Comparison of ENCODE assay signal across 17 cellular contexts in genomic region chr5:432928-433791, GRCh38. TPM values are rescaled to one million over a fixed set of nuclear protein-coding genes. Genes with fewer than 3 reads are reported as not detected.
DNase-seq lines count a peak whose midpoint lies in the region; ATAC-seq and TF ChIP-seq lines count a peak whose summit lies in the region.
"Had no signal": no experiment of that assay in that cellular context is flagged by ENCODE, and none has a peak within 500 bp of the region (broad histone marks: within the 10 kb centered on the region; RNA-seq: fewer than 3 reads in every experiment).

No MANE protein-coding gene starts in this region.

- in situ Hi-C loops in IMR-90 (cut with MboI; ENCODE audit: low sequenced_read_pairs), result no loop called here
- in situ Hi-C loops in GM13977 (cut with MboI; ENCODE audit: low pct_unique_long_range_greater_than_20kb, low sequenced_read_pairs, unreplicated experiment), result loop anchor here (10.0 kb wide), 1 partner anchor 108 kb away; the partner anchor contains the start of gene AHRR

- H3K27ac ChIP-seq in IMR-90 (ENCODE audit: insufficient read depth, low read length), result peak overlapping the region; percentile 38; the same call in 1 of the 2 replicates
- no peak overlapping the region for H3K27ac ChIP-seq in left lung
- H3K27ac ChIP-seq in prostate gland, result no peak overlapping the region
- no peak overlapping the region for H3K27ac ChIP-seq in OCI-LY7 (ENCODE audit: low read depth, low read length, poor library complexity, severe bottlenecking)
- H3K27ac ChIP-seq: neutrophil had no signal

- H3K4me1 ChIP-seq in IMR-90 (ENCODE audit: control insufficient read depth, insufficient read depth, low read length) (peaks cover 10% of the 10 kb centered on the region), left lung (peaks cover 0 to 4% of the 10 kb centered on the region in 2 donors), prostate gland (replicated peaks) (no peaks in the 10 kb centered on the region), OCI-LY7 (ENCODE audit: insufficient read depth, low read length, poor library complexity, severe bottlenecking) (no peaks in the 10 kb centered on the region)

- H3K18ac ChIP-seq in IMR-90 (ENCODE audit: low read depth, low read length), result no peak overlapping the region

- H3K4ac ChIP-seq in IMR-90 (ENCODE audit: low read depth, low read length), result peak overlapping the region; percentile 39

- H4K91ac ChIP-seq in IMR-90 (ENCODE audit: insufficient read depth, low read depth, low read length), result peak overlapping the region; percentile 48; the same call in 1 of the 2 replicates

- DNase-seq in activated effector memory CD4-positive, alpha-beta T cell treated with anti-CD3 and anti-CD28 coated beads, Interleukin-2, amount 50 U/mL, for 16 hours, result peak; percentile 58
- no peak for DNase-seq in activated effector memory CD4-positive, alpha-beta T cell treated with Interleukin-2 at 50 U/mL for 16 hours
- DNase-seq in IMR-90, result no peak
- no peak for DNase-seq in left lung
- no peak for DNase-seq in stimulated activated effector memory CD8-positive, alpha-beta T cell treated with anti-CD3 and anti-CD28 coated beads, Interleukin-12 subunit alpha, Interleukin-12 subunit beta, amount 100 ng/mL, for 72 hours (ENCODE audit: low spot score in 2 of 2)
- DNase-seq in GM13977 (ENCODE audit: low spot score), result no peak
- no peak for DNase-seq in prostate gland (ENCODE audit: low spot score)
- DNase-seq in OCI-LY7 (ENCODE audit: low spot score), result no peak
- DNase-seq: activated CD4-positive, alpha-beta T cell treated with anti-CD3 and anti-CD28 coated beads, Interleukin-2, amount 10 ng/mL, durations not matched to agents 7 days and 5 days; amygdala; C1 segment of cervical spinal cord; cortex of kidney; MM.1S; NCI-H1694; NCI-H2171; NCI-H526 had no signal

- H2AK9ac ChIP-seq in IMR-90 (replicated peaks; ENCODE audit: low read depth, low read length, poor library complexity), result peak overlapping the region; percentile 69

- no peaks in the 10 kb centered on the region; the same call in 1 of the 2 replicates for H4K20me1 ChIP-seq in IMR-90 (ENCODE audit: insufficient read depth, low read length)
- no peaks in the 10 kb centered on the region for H4K20me1 ChIP-seq in OCI-LY7 (ENCODE audit: insufficient read depth, low read length)

- CTCF ChIA-PET in IMR-90 (lab: Yijun Ruan, JAX) (no interaction called here), OCI-LY7 (lab: Charles Lee; ENCODE audit: unreplicated experiment) (no interaction called here)

- ATAC-seq in IMR-90 (ENCODE audit: low read depth) (peak; percentile 9), left lung (peak; percentile 21)
- no peak for ATAC-seq in stimulated activated effector memory CD8-positive, alpha-beta T cell treated with anti-CD3 and anti-CD28 coated beads, Interleukin-12 subunit alpha, Interleukin-12 subunit beta, amount 100 ng/mL, for 72 hours

- H2BK15ac ChIP-seq in IMR-90 (ENCODE audit: low read depth, low read length), result no peak overlapping the region

- H3K23ac ChIP-seq in IMR-90 (ENCODE audit: low read depth, low read length), result 0 out of 2 replicates have a peak overlapping the region, but pooled peaks have one; percentile 16

- H4K5ac ChIP-seq in IMR-90 (ENCODE audit: low read depth, low read length), result no peak overlapping the region

- no peaks in the 10 kb centered on the region for H3K27me3 ChIP-seq in IMR-90 (ENCODE audit: control insufficient read depth, insufficient read depth, low read length)
- H3K27me3 ChIP-seq in left lung, result no peaks in the 10 kb centered on the region
- no peaks in the 10 kb centered on the region for H3K27me3 ChIP-seq in prostate gland (replicated peaks; ENCODE audit: insufficient read depth)

- H2AK5ac ChIP-seq in IMR-90 (ENCODE audit: low read depth, low read length), result peak overlapping the region; percentile 40; the same call in 1 of the 2 replicates

- H3K9me1 ChIP-seq in IMR-90 (ENCODE audit: insufficient read depth, low read length), result peaks cover 9% of the 10 kb centered on the region; the same call in 1 of the 2 replicates

- dilution Hi-C loops in IMR-90 (cut with HindIII; ENCODE audit: low sequenced_read_pairs, unreplicated experiment), result no loop called here

- H3K14ac ChIP-seq in IMR-90 (replicated peaks; ENCODE audit: low read depth, low read length), result 0 out of 2 replicates have a peak overlapping the region, but pooled peaks have one; percentile 35

- H3K27ac Mint-ChIP-seq in stimulated activated effector memory CD8-positive, alpha-beta T cell treated with anti-CD3 and anti-CD28 coated beads, Interleukin-12 subunit alpha, Interleukin-12 subunit beta, amount 100 ng/mL, for 72 hours, result peak overlapping the region; percentile 40
- H3K27ac Mint-ChIP-seq: activated CD4-positive, alpha-beta T cell treated with anti-CD3 and anti-CD28 coated beads, Interleukin-2, amount 10 ng/mL, durations not matched to agents 7 days and 5 days had no signal

- peaks cover 47% of the 10 kb centered on the region for H3K36me3 Mint-ChIP-seq in stimulated activated effector memory CD8-positive, alpha-beta T cell treated with anti-CD3 and anti-CD28 coated beads, Interleukin-12 subunit alpha, Interleukin-12 subunit beta, amount 100 ng/mL, for 72 hours

- H3K79me2 ChIP-seq in OCI-LY7 (ENCODE audit: insufficient read depth, low read depth, low read length), result no peaks in the 10 kb centered on the region

- intact Hi-C loops in IMR-90 (cut with micrococcal nuclease), result no loop called here
- intact Hi-C loops in left lung (cut with DNase I), result no loop called here
- intact Hi-C loops in prostate gland (cut with DNase I), result no loop called here
- intact Hi-C loops in OCI-LY7 (cut with micrococcal nuclease; ENCODE audit: unreplicated experiment), result no loop called here

- 81% methylated on average over 5 of the region's 23 CpGs; no CpG with 5 or more reads in 1 of the 2 experiments for WGBS in IMR-90 (ENCODE audit: extremely low coverage in 2 of 2, insufficient read length in 1 of 2), 2 experiments
- WGBS in prostate gland, result 73% methylated on average over 23 of the region's 23 CpGs

- H3K36me3 ChIP-seq in IMR-90 (ENCODE audit: control insufficient read depth, insufficient read depth, low read length), result peaks cover 56% of the 10 kb centered on the region
- no peaks in the 10 kb centered on the region for H3K36me3 ChIP-seq in left lung
- no peaks in the 10 kb centered on the region for H3K36me3 ChIP-seq in prostate gland
- no peaks in the 10 kb centered on the region for H3K36me3 ChIP-seq in OCI-LY7 (ENCODE audit: insufficient read depth, low read length)
- H3K36me3 ChIP-seq: neutrophil had no signal

- no peak overlapping the region for H3K56ac ChIP-seq in IMR-90 (ENCODE audit: extremely low read depth, insufficient read depth, low read length)

- no peak overlapping the region for H2BK20ac ChIP-seq in IMR-90 (ENCODE audit: low read depth, low read length)

- BruUV-seq in IMR-90 (replicated peaks; lab: Mats Ljungman, UMichigan), result no TSS peak
- no TSS peak for BruUV-seq in OCI-LY7 (replicated peaks; lab: Mats Ljungman, UMichigan)

- H3K4me3 Mint-ChIP-seq in stimulated activated effector memory CD8-positive, alpha-beta T cell treated with anti-CD3 and anti-CD28 coated beads, Interleukin-12 subunit alpha, Interleukin-12 subunit beta, amount 100 ng/mL, for 72 hours, result no peak overlapping the region
- H3K4me3 Mint-ChIP-seq: activated CD4-positive, alpha-beta T cell treated with anti-CD3 and anti-CD28 coated beads, Interleukin-2, amount 10 ng/mL, durations not matched to agents 7 days and 5 days had no signal

- H2BK120ac ChIP-seq in IMR-90 (ENCODE audit: low read depth, low read length), result peak overlapping the region; percentile 34

- no peak overlapping the region for H3K4me3 ChIP-seq in IMR-90 (ENCODE audit: insufficient read depth, low read depth, low read length)
- no peak overlapping the region for H3K4me3 ChIP-seq in left lung
- no peak overlapping the region for H3K4me3 ChIP-seq in prostate gland
- H3K4me3 ChIP-seq in OCI-LY7 (ENCODE audit: low read depth, low read length, poor library complexity, severe bottlenecking), result no peak overlapping the region

- H3K9me2 ChIP-seq in OCI-LY7 (ENCODE audit: insufficient read depth, low read length), result no peaks in the 10 kb centered on the region

- H3K9ac ChIP-seq in IMR-90 (ENCODE audit: low read depth, low read length), result no peak overlapping the region

- POLR2A ChIA-PET in IMR-90 (lab: Charles Lee; ENCODE audit: unreplicated experiment) (no interaction called here), OCI-LY7 (lab: Charles Lee) (interaction anchor here (0.5 kb wide), 1 partner anchor 29 kb away, joined by 3 read pairs; no protein-coding TSS in a partner anchor)

- peaks cover 0 to 40% of the 10 kb centered on the region in 2 experiments; a peak in 2 of 4 replicates for H3K79me1 ChIP-seq in IMR-90 (ENCODE audit: low read depth in 1 of 2, low read length in 2 of 2)

- H3K4me1 Mint-ChIP-seq in stimulated activated effector memory CD8-positive, alpha-beta T cell treated with anti-CD3 and anti-CD28 coated beads, Interleukin-12 subunit alpha, Interleukin-12 subunit beta, amount 100 ng/mL, for 72 hours, result peaks cover 15% of the 10 kb centered on the region

- no peak overlapping the region for H2BK5ac ChIP-seq in IMR-90 (ENCODE audit: low read depth, low read length, poor library complexity, severe bottlenecking)

- TF ChIP-seq CTCF in IMR-90 (conservative IDR thresholded peaks at IDR 0.05; ENCODE audit: low read depth, low read length), result no peak
- TF ChIP-seq CTCF in left lung (IDR thresholded peaks at IDR 0.05), result no peak
- no peak for TF ChIP-seq CTCF in GM13977 (IDR thresholded peaks at IDR 0.05; ENCODE audit: extremely low read depth, insufficient read depth, missing control alignments)
- TF ChIP-seq CTCF in prostate gland (IDR thresholded peaks at IDR 0.05), result no peak
- no peak for TF ChIP-seq CTCF in OCI-LY7 (conservative IDR thresholded peaks at IDR 0.05; ENCODE audit: low read length)

- H3K9me3 ChIP-seq in IMR-90 (ENCODE audit: control insufficient read depth, insufficient read depth, low read length), result no peaks in the 10 kb centered on the region
- no peaks in the 10 kb centered on the region for H3K9me3 ChIP-seq in left lung
- no peaks in the 10 kb centered on the region for H3K9me3 ChIP-seq in prostate gland
- H3K9me3 ChIP-seq in OCI-LY7 (ENCODE audit: low read length), result no peaks in the 10 kb centered on the region
- H3K9me3 ChIP-seq: neutrophil had no signal

- H4K8ac ChIP-seq in IMR-90 (ENCODE audit: low read depth in 2 of 2, low read length in 2 of 2), result peak overlapping the region in 1 of 2 experiments; percentile 30; a peak in 1 of 4 replicates

- no peak for TF ChIP-seq RAD21 in IMR-90 (IDR thresholded peaks at IDR 0.05; ENCODE audit: low read length)

- H3K4me2 ChIP-seq in IMR-90 (ENCODE audit: low read depth, low read length) (no peak overlapping the region), OCI-LY7 (ENCODE audit: low read length) (no peak overlapping the region)

- no peak for TF ChIP-seq POLR2A in IMR-90 (IDR thresholded peaks at IDR 0.05; ENCODE audit: low read depth, low read length)
- no peak for TF ChIP-seq POLR2A in prostate gland (IDR thresholded peaks at IDR 0.05)

- no peaks in the 10 kb centered on the region for H3K9me3 Mint-ChIP-seq in stimulated activated effector memory CD8-positive, alpha-beta T cell treated with anti-CD3 and anti-CD28 coated beads, Interleukin-12 subunit alpha, Interleukin-12 subunit beta, amount 100 ng/mL, for 72 hours
- H3K9me3 Mint-ChIP-seq: activated CD4-positive, alpha-beta T cell treated with anti-CD3 and anti-CD28 coated beads, Interleukin-2, amount 10 ng/mL, durations not matched to agents 7 days and 5 days had no signal

- H2AFZ ChIP-seq in IMR-90 (replicated peaks; ENCODE audit: low read length, poor library complexity) (no peak overlapping the region), OCI-LY7 (ENCODE audit: low read length) (no peak overlapping the region)

RNA-seq across cellular contexts. Expression of gene EXOC3, which starts 9.8 kb away (rescaled TPM):
- total RNA-seq in IMR-90 (2012; rRNA removed), result 47.5 and 50.8 TPM in 2 replicates
- 34.0 and 35.1 TPM in 2 replicates for polyA plus RNA-seq in IMR-90 (2012; rRNA removed)
- 15.1 and 18.7 TPM in 2 replicates for polyA plus RNA-seq in IMR-90 (2012; cell fraction: cytosol; rRNA removed)
- polyA plus RNA-seq in IMR-90 (2012; cell fraction: nucleus; rRNA removed; ENCODE audit: low replicate concordance), result 108 and 144 TPM in 2 replicates
- total RNA-seq in left lung, result 10 to 100 TPM; 43.8 to 58.7 TPM
- total RNA-seq in prostate gland, result 10 to 100 TPM; 44.3 to 79.7 TPM
- total RNA-seq in OCI-LY7 (2014; rRNA removed; shearing (Covaris generic)), result 27.4 and 31.0 TPM in 2 replicates
- 58.2 and 58.9 TPM in 2 replicates for total RNA-seq in OCI-LY7 (2022)
